8 cellular contexts compared by ENCODE assay signal in genomic region chrX:31423575-31424284, GRCh38.
A peak's percentile ranks its signal among the peaks of the same experiment; 100 is the strongest.
DNase-seq lines count a peak whose midpoint lies in the region; ATAC-seq and TF ChIP-seq lines count a peak whose summit lies in the region.

No MANE protein-coding gene starts in this region.

- TF ChIP-seq CTCF in AG10803 (conservative IDR thresholded peaks at IDR 0.05; ENCODE audit: low read length) (peak; percentile 41), choroid plexus epithelial cell (conservative IDR thresholded peaks at IDR 0.05; ENCODE audit: low read depth, low read length) (peak; percentile 63)

- peak overlapping the region; percentile 20 for H3K4me3 ChIP-seq in AG10803 (ENCODE audit: low read length)
- peak overlapping the region; percentile 26 for H3K4me3 ChIP-seq in choroid plexus epithelial cell (ENCODE audit: low read depth, low read length)

- ATAC-seq in GM18867 (IDR thresholded peaks at IDR 0.05; ENCODE audit: unreplicated experiment), result peak; percentile 56
- ATAC-seq in HG03159 (IDR thresholded peaks at IDR 0.05; ENCODE audit: unreplicated experiment), result no peak
- no peak for ATAC-seq in stimulated activated memory B cell treated with anti-CD40 and anti-IgM and Interleukin-4, amounts not matched to agents 10 μg/mL and 1 μg/mL and 100 μg/mL, for 72 hours
- no peak for ATAC-seq in GM18873 (IDR thresholded peaks at IDR 0.05; ENCODE audit: low FRiP score, unreplicated experiment)

- H3K36me3 Mint-ChIP-seq in stimulated activated memory B cell treated with anti-CD40 and anti-IgM and Interleukin-4, amounts not matched to agents 10 μg/mL and 1 μg/mL and 100 μg/mL, for 72 hours, result no peaks in the 10 kb centered on the region

- no peak overlapping the region for H3K4me3 Mint-ChIP-seq in stimulated activated memory B cell treated with anti-CD40 and anti-IgM and Interleukin-4, amounts not matched to agents 10 μg/mL and 1 μg/mL and 100 μg/mL, for 72 hours

- H3K27me3 Mint-ChIP-seq in stimulated activated memory B cell treated with anti-CD40 and anti-IgM and Interleukin-4, amounts not matched to agents 10 μg/mL and 1 μg/mL and 100 μg/mL, for 72 hours, result no peaks in the 10 kb centered on the region

- no peaks in the 10 kb centered on the region for H3K9me3 Mint-ChIP-seq in stimulated activated memory B cell treated with anti-CD40 and anti-IgM and Interleukin-4, amounts not matched to agents 10 μg/mL and 1 μg/mL and 100 μg/mL, for 72 hours

- H3K4me1 Mint-ChIP-seq in stimulated activated memory B cell treated with anti-CD40 and anti-IgM and Interleukin-4, amounts not matched to agents 10 μg/mL and 1 μg/mL and 100 μg/mL, for 72 hours, result no peaks in the 10 kb centered on the region

- DNase-seq in AG10803 (ENCODE audit: low read depth), result peak; percentile 68
- peak; percentile 30 for DNase-seq in NCI-H82 treated with DMSO at 0.1 percent for 48 hours (lab: John Stamatoyannopoulos, UW; ENCODE audit: unreplicated experiment)
- DNase-seq in choroid plexus epithelial cell (ENCODE audit: low read depth), result peak; percentile 80
- DNase-seq in mucosa of gallbladder (ENCODE audit: low spot score), result peak; percentile 13

- no peak overlapping the region for H3K27ac Mint-ChIP-seq in stimulated activated memory B cell treated with anti-CD40 and anti-IgM and Interleukin-4, amounts not matched to agents 10 μg/mL and 1 μg/mL and 100 μg/mL, for 72 hours

Comparison
In these comparisons a context has a peak if more than half of its experiments do, and no peak if none do; other contexts are left out.
1. DNase-seq: peak in every context shown above with its lines; median percentile 80 in choroid plexus epithelial cell; 68 in AG10803; 30 in NCI-H82 treated with DMSO at 0.1 percent for 48 hours; 13 in mucosa of gallbladder.